In genomic region chr1:22350987-22351756, GRCh38 we compare ENCODE assay signal across 1 cellular context.
A peak's percentile ranks its signal among the peaks of the same experiment; 100 is the strongest.
TF ChIP-seq lines count a peak whose summit lies in the region.

No MANE protein-coding gene starts in this region.

TF ChIP-seq in H1, 55 proteins besides CTCF, POLR2A, EP300 and RAD21 (continued from another document):
- TF ChIP-seq MAX (IDR thresholded peaks at IDR 0.05) (peak; percentile 83), CTBP2 (IDR thresholded peaks at IDR 0.05; ENCODE audit: borderline replicate concordance, insufficient read depth, insufficient read length, low read length) (no peak), SP4 (IDR thresholded peaks at IDR 0.05; ENCODE audit: low read length) (no peak), E2F6 (IDR thresholded peaks at IDR 0.05) (peak; percentile 63; the same call in 1 of the 2 replicates)
